Comparison of ENCODE assay signal across 7 cellular contexts in the genomic region with DNA sequence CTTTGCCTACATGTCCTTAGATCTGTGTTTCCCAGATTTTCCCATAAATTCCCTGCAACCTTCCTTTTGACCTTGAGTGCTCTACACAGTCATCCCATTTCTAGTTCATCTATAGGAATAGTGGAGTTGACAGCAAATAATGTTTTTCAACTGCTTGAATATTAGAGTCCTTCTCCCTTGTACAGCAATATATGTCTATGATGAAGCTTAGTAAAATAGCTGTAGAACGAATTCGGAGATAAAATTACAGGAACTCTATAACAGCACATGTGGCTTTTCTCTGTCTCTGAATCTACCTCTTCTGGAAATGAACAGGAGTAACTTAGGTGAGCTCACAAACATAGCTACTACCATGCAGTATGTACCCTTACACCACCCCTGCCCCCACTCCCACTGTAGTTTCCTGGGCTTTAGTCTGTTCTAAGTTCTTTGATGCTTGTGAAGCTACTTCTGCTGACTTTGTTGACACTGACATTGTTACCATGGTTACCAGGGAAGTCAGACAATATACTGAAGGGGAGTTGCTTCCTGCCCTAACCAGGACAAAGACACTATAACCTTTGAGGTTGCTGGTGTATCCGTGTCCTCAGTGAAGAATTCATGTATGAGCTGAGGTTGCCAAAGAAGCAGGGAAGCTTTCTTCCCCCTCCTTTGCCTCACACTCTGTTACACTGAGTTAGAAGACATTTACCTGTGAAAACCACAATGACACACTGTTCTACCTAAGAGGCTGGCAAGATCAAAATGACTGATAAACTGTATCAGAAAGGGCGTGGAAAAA. TPM values are rescaled to one million over a fixed set of nuclear protein-coding genes. Genes with fewer than 3 reads are reported as not detected.
DNase-seq lines count a peak whose midpoint lies in the region; TF ChIP-seq lines count a peak whose summit lies in the region.

No MANE protein-coding gene starts in this region.

- TF ChIP-seq POLR2A in vagina (IDR thresholded peaks at IDR 0.05), result no peak

- no peaks in the 10 kb centered on the region for H3K9me3 ChIP-seq in vagina

- no peak for TF ChIP-seq CTCF in vagina (IDR thresholded peaks at IDR 0.05)

- no peak overlapping the region for H3K4me3 ChIP-seq in vagina

- H3K4me1 ChIP-seq in vagina, result no peaks in the 10 kb centered on the region

- H3K27me3 ChIP-seq in vagina, result no peaks in the 10 kb centered on the region

- H3K27ac ChIP-seq in epithelial cell of prostate (peak overlapping the region; percentile 0), vagina (no peak overlapping the region)

- intact Hi-C loops in vagina (cut with DNase I), result no loop called here

- no peaks in the 10 kb centered on the region for H3K36me3 ChIP-seq in vagina

- DNase-seq in Kasumi-1 (lab: John Stamatoyannopoulos, UW) (peak; percentile 6 to 40), epithelial cell of prostate (ENCODE audit: low read depth, low spot score) (peak; percentile 44), vagina (ENCODE audit: extremely low spot score in 2 of 2) (no peak), OCI-M1 (lab: John Stamatoyannopoulos, UW) (no peak), occipital lobe (lab: John Stamatoyannopoulos, UW) (no peak)
- DNase-seq in activated CD4-positive, alpha-beta T cell treated with anti-CD3 and anti-CD28 coated beads for 48 hours, result peak; percentile 58
- peak; percentile 31 to 64 for DNase-seq in stimulated activated CD4-positive, alpha-beta T cell treated with anti-CD3 and anti-CD28 coated beads, Interleukin-2, amount 100 ng/mL, for 24 hours

RNA-seq across cellular contexts. Expression of gene SHLD1, which starts 35.8 kb away (rescaled TPM):
- total RNA-seq in vagina (0.98 TPM), occipital lobe (6.2 TPM)

Comparison
In these comparisons a context has a peak if more than half of its experiments do, and no peak if none do; other contexts are left out.
1. DNase-seq: peak in Kasumi-1 (2 of 2), activated CD4-positive, alpha-beta T cell treated with anti-CD3 and anti-CD28 coated beads for 48 hours (single experiment), epithelial cell of prostate (single experiment) and stimulated activated CD4-positive, alpha-beta T cell treated with anti-CD3 and anti-CD28 coated beads, Interleukin-2, amount 100 ng/mL, for 24 hours (2 of 2); none in vagina (0 of 2), OCI-M1 (single experiment) and occipital lobe (single experiment).